ENCODE assay signal across 18 cellular contexts in the genomic region with DNA sequence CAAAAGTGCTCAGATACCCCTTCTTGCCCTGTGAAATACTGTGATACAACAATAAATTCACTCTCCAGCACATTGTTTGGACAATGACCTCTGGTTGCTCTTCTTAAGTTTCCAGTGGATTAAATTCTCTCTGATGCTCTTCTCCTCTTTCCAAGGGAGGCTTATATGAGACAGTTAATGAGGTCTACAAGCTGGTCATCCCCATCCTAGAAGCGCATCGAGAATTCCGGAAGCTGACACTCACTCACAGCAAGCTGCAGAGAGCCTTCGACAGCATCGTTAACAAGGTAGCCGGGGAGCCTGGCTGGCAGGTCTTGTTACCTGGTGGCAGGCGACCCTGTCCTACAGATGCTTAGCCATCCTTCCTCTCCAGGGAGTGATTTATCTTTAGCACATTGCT.
A peak's percentile ranks its signal among the peaks of the same experiment; 100 is the strongest.
DNase-seq lines count a peak whose midpoint lies in the region; ATAC-seq and TF ChIP-seq lines count a peak whose summit lies in the region.
"Had no signal": no experiment of that assay in that cellular context is flagged by ENCODE, and none has a peak within 500 bp of the region (broad histone marks: within the 10 kb centered on the region; RNA-seq: fewer than 3 reads in every experiment).

No MANE protein-coding gene starts in this region.

- peaks cover 5% of the 10 kb centered on the region for H3K36me3 ChIP-seq in breast epithelium

- H3K27me3 ChIP-seq in breast epithelium = no peaks in the 10 kb centered on the region
- H3K27me3 ChIP-seq: BLaER1 had no signal

- H3K4me1 Mint-ChIP-seq in T-helper 2 cell treated with Interferon-gamma antibody and Interleukin-4, amounts not matched to agents 5 μg/mL and 100 μg/mL, for 36 hours (ENCODE audit: low read depth) = peaks cover 14% of the 10 kb centered on the region
- peaks cover 49% of the 10 kb centered on the region for H3K4me1 Mint-ChIP-seq in MCF 10A (ENCODE audit: insufficient read depth, unreplicated experiment)
- no peaks in the 10 kb centered on the region for H3K4me1 Mint-ChIP-seq in naive B cell
- H3K4me1 Mint-ChIP-seq: GM23338 had no signal

- H3K9me3 Mint-ChIP-seq in T-helper 2 cell treated with Interferon-gamma antibody and Interleukin-4, amounts not matched to agents 5 μg/mL and 100 μg/mL, for 36 hours = no peaks in the 10 kb centered on the region
- H3K9me3 Mint-ChIP-seq in MCF 10A (ENCODE audit: unreplicated experiment) (no peaks in the 10 kb centered on the region), naive B cell (no peaks in the 10 kb centered on the region)

- intact Hi-C loops in MCF 10A (cut with micrococcal nuclease) = no loop called here
- intact Hi-C loops in breast epithelium (cut with DNase I; ENCODE audit: low total_unique reads) = no loop called here
- intact Hi-C loops in sciatic nerve (cut with DNase I) = no loop called here

- H3K4me3 Mint-ChIP-seq in T-helper 2 cell treated with Interferon-gamma antibody and Interleukin-4, amounts not matched to agents 5 μg/mL and 100 μg/mL, for 36 hours = no peak overlapping the region
- H3K4me3 Mint-ChIP-seq in MCF 10A (ENCODE audit: unreplicated experiment) = peak overlapping the region; percentile 28
- no peak overlapping the region for H3K4me3 Mint-ChIP-seq in naive B cell
- H3K4me3 Mint-ChIP-seq: GM23338 had no signal

- no peaks in the 10 kb centered on the region for H3K27me3 Mint-ChIP-seq in T-helper 2 cell treated with Interferon-gamma antibody and Interleukin-4, amounts not matched to agents 5 μg/mL and 100 μg/mL, for 36 hours (ENCODE audit: low read depth)
- no peaks in the 10 kb centered on the region for H3K27me3 Mint-ChIP-seq in MCF 10A (ENCODE audit: insufficient read depth, unreplicated experiment)
- H3K27me3 Mint-ChIP-seq in naive B cell = no peaks in the 10 kb centered on the region

- no peaks in the 10 kb centered on the region for H3K9me3 ChIP-seq in breast epithelium
- H3K9me3 ChIP-seq: BLaER1 had no signal

- ATAC-seq in naive B cell (ENCODE audit: low read depth in 2 of 2) (no peak), sciatic nerve (no peak)
- ATAC-seq: GM12878, GM23338, HCT116 had no signal

- H3K27ac ChIP-seq in breast epithelium = no peak overlapping the region
- H3K27ac ChIP-seq: BLaER1, HL-60 had no signal

- TF ChIP-seq CTCF in MCF 10A (IDR thresholded peaks at IDR 0.05; ENCODE audit: unreplicated experiment) (no peak), breast epithelium (IDR thresholded peaks at IDR 0.05) (no peak)

- POLR2A ChIA-PET in MCF 10A (lab: Yijun Ruan, JAX) = interaction anchor here (0.7 to 1.2 kb wide), 3 partner anchors 21 to 317 kb away, joined by 4 to 5 read pairs (median 4); no protein-coding TSS in a partner anchor

- CTCF ChIA-PET in MCF 10A (lab: Yijun Ruan, JAX) = no interaction called here

- BruUV-seq in MCF 10A (replicated peaks; lab: Mats Ljungman, UMichigan) = no TSS peak

- no peak overlapping the region for H3K4me3 ChIP-seq in breast epithelium
- H3K4me3 ChIP-seq: BLaER1, GM12878, GM23338 had no signal

- no peak for DNase-seq in T-helper 2 cell treated with Interferon-gamma antibody and Interleukin-4, amounts not matched to agents 5 μg/mL and 100 μg/mL, for 36 hours (ENCODE audit: low spot score)
- no peak for DNase-seq in T-helper 2 cell
- DNase-seq in MCF 10A (ENCODE audit: unreplicated experiment) = no peak
- no peak for DNase-seq in breast epithelium (ENCODE audit: low spot score in 2 of 2)
- DNase-seq in naive B cell = no peak
- DNase-seq in sciatic nerve (ENCODE audit: low spot score) = no peak
- DNase-seq in NCI-H1048 (lab: John Stamatoyannopoulos, UW) = no peak
- DNase-seq in NCI-H1436 (lab: John Stamatoyannopoulos, UW) = no peak
- DNase-seq: DND-41, NCI-H1417, NCI-H1930, NCI-H510A, NCI-H82 had no signal

- H3K4me1 ChIP-seq in breast epithelium = no peaks in the 10 kb centered on the region
- H3K4me1 ChIP-seq: BLaER1 had no signal

- peaks cover 85% of the 10 kb centered on the region for H3K36me3 Mint-ChIP-seq in T-helper 2 cell treated with Interferon-gamma antibody and Interleukin-4, amounts not matched to agents 5 μg/mL and 100 μg/mL, for 36 hours (ENCODE audit: low read depth)
- H3K36me3 Mint-ChIP-seq in MCF 10A (ENCODE audit: insufficient read depth, unreplicated experiment) (peaks cover 7% of the 10 kb centered on the region), naive B cell (peaks cover 37% of the 10 kb centered on the region in 2 donors)

- TF ChIP-seq POLR2A in breast epithelium (IDR thresholded peaks at IDR 0.05) = no peak

- H3K27ac Mint-ChIP-seq in T-helper 2 cell treated with Interferon-gamma antibody and Interleukin-4, amounts not matched to agents 5 μg/mL and 100 μg/mL, for 36 hours = peak overlapping the region; percentile 43
- peak overlapping the region; percentile 92 for H3K27ac Mint-ChIP-seq in MCF 10A (ENCODE audit: low read depth, unreplicated experiment)
- H3K27ac Mint-ChIP-seq in naive B cell = peak overlapping the region in 4 of 6 donors; percentile 15 to 39 (median 30)
- H3K27ac Mint-ChIP-seq: GM23338 had no signal

Comparison
In these comparisons a context has a peak if more than half of its experiments do, and no peak if none do; other contexts are left out.
1. H3K27ac Mint-ChIP-seq: peak in every context shown above with its lines; median percentile 92 in MCF 10A; 43 in T-helper 2 cell treated with Interferon-gamma antibody and Interleukin-4, amounts not matched to agents 5 μg/mL and 100 μg/mL, for 36 hours; 30 in naive B cell.